In genomic region chr9:99819484-99820329, GRCh38 we compare ENCODE assay signal across 8 cellular contexts.
A peak's percentile ranks its signal among the peaks of the same experiment; 100 is the strongest.
DNase-seq lines count a peak whose midpoint lies in the region; ATAC-seq lines count a peak whose summit lies in the region.

No MANE protein-coding gene starts in this region.

- DNase-seq in AML-193 (lab: John Stamatoyannopoulos, UW) = peak; percentile 86 to 90
- DNase-seq in NCI-H345 treated with DMSO at 0.1 percent for 48 hours (lab: John Stamatoyannopoulos, UW; ENCODE audit: unreplicated experiment) = peak; percentile 86
- DNase-seq in activated CD4-positive, CD25-positive, alpha-beta regulatory T cell treated with anti-CD3 and anti-CD28 coated beads, Interleukin-2, amount 50 U/mL, for 72 hours = peak; percentile 91
- DNase-seq in cerebellar nuclear complex (lab: John Stamatoyannopoulos, UW) = peak; percentile 54 to 97
- DNase-seq in kidney glomerular epithelial cell (lab: John Stamatoyannopoulos, UW) = peak; percentile 92
- peak; percentile 90 to 92 for DNase-seq in stimulated activated CD4-positive, alpha-beta T cell treated with anti-CD3 and anti-CD28 coated beads, Interleukin-15, amount 100 ng/mL, for 48 hours (ENCODE audit: low read depth in 2 of 2)

- ATAC-seq in GM19035 (IDR thresholded peaks at IDR 0.05; ENCODE audit: unreplicated experiment) = peak; percentile 62
- ATAC-seq in HG03342 (IDR thresholded peaks at IDR 0.05; ENCODE audit: unreplicated experiment) = peak; percentile 46

Comparison
In these comparisons a context has a peak if more than half of its experiments do, and no peak if none do; other contexts are left out.
1. Peak in every context shown above with its lines: DNase-seq and ATAC-seq.